10 cellular contexts compared by ENCODE assay signal in genomic region chr3:161413127-161413854, GRCh38. TPM values are rescaled to one million over a fixed set of nuclear protein-coding genes. Genes with fewer than 3 reads are reported as not detected.
DNase-seq lines count a peak whose midpoint lies in the region; ATAC-seq and TF ChIP-seq lines count a peak whose summit lies in the region.
"Had no signal": no experiment of that assay in that cellular context is flagged by ENCODE, and none has a peak within 500 bp of the region (broad histone marks: within the 10 kb centered on the region; RNA-seq: fewer than 3 reads in every experiment).

No MANE protein-coding gene starts in this region.

- H2BK12ac ChIP-seq in mesenchymal stem cell (ENCODE audit: low read length in 2 of 2) = no peak overlapping the region
- no peak overlapping the region for H2BK12ac ChIP-seq in H9 (ENCODE audit: insufficient read length, low read depth, low read length)

- no peak overlapping the region for H4K5ac ChIP-seq in H9 (ENCODE audit: insufficient read length, low read depth, low read length)

- H3K27me3 ChIP-seq in body of pancreas = no peaks in the 10 kb centered on the region
- no peaks in the 10 kb centered on the region for H3K27me3 ChIP-seq in mesenchymal stem cell (ENCODE audit: control insufficient read depth in 1 of 2, insufficient read depth in 1 of 2, low read length in 2 of 2)
- no peaks in the 10 kb centered on the region for H3K27me3 ChIP-seq in esophagus muscularis mucosa
- no peaks in the 10 kb centered on the region for H3K27me3 ChIP-seq in H9 (ENCODE audit: insufficient read depth, low read length)

- no peaks in the 10 kb centered on the region for H3K79me2 ChIP-seq in H9 (ENCODE audit: insufficient read depth, low read length)

- H3K79me1 ChIP-seq in mesenchymal stem cell (replicated peaks; ENCODE audit: low read length, poor library complexity, severe bottlenecking) (no peaks in the 10 kb centered on the region), H9 (ENCODE audit: insufficient read depth, low read depth, low read length, poor library complexity, severe bottlenecking) (no peaks in the 10 kb centered on the region)

- H3K36me3 Mint-ChIP-seq in H9 (ENCODE audit: insufficient read depth in 1 of 3, low read depth in 3 of 3) = peaks cover 17 to 23% (median 20%) of the 10 kb centered on the region in 3 experiments

- intact Hi-C loops in body of pancreas (cut with DNase I) = no loop called here
- intact Hi-C loops in esophagus muscularis mucosa (cut with DNase I) = no loop called here

- 38 to 49% methylated on average over 2 of the region's 2 CpGs for WGBS in body of pancreas, 2 donors
- WGBS in mesenchymal stem cell = 89% methylated on average over 2 of the region's 2 CpGs
- WGBS in esophagus muscularis mucosa = 67% methylated on average over 2 of the region's 2 CpGs
- no CpG with 5 or more reads among the region's 2 CpGs for WGBS in H9 (ENCODE audit: extremely low coverage, insufficient read length, low lambda C conversion rate)

- H4K20me1 ChIP-seq in H9 (ENCODE audit: control insufficient read depth, insufficient read depth, insufficient read length) = no peaks in the 10 kb centered on the region

- H3K4me3 ChIP-seq in body of pancreas (no peak overlapping the region), mesenchymal stem cell (ENCODE audit: insufficient read depth in 1 of 2, low read depth in 1 of 2, low read length in 2 of 2) (no peak overlapping the region), esophagus muscularis mucosa (no peak overlapping the region)

- H2BK20ac ChIP-seq in H9 (ENCODE audit: low read depth, low read length, poor library complexity, severe bottlenecking) = no peak overlapping the region

- H2BK15ac ChIP-seq in mesenchymal stem cell (ENCODE audit: low read depth, poor library complexity, severe bottlenecking) = no peak overlapping the region
- H2BK15ac ChIP-seq in H9 (ENCODE audit: low read depth, low read length) = no peak overlapping the region

- DNase-seq in EL (peak; percentile 16), body of pancreas (peak; percentile 67 to 78 (median 71)), mesenchymal stem cell (no peak), esophagus muscularis mucosa (ENCODE audit: extremely low spot score) (no peak), H9 (no peak), NCI-H748 (lab: John Stamatoyannopoulos, UW; ENCODE audit: unreplicated experiment) (no peak), SW480 (ENCODE audit: low spot score) (no peak)
- DNase-seq: NK-92 treated with Interleukin-12 subunit alpha and Interleukin-12 subunit beta, amount 100 ng/mL, for 24 hours; stimulated activated CD4-positive, alpha-beta T cell treated with anti-CD3 and anti-CD28 coated beads, Interleukin-2, amount 100 ng/mL, for 24 hours had no signal

- H2AFZ ChIP-seq in mesenchymal stem cell (ENCODE audit: low read depth, low read length) (no peak overlapping the region), H9 (ENCODE audit: low read length) (no peak overlapping the region)

- H3K4me3 Mint-ChIP-seq in H9 = no peak overlapping the region

- H3K56ac ChIP-seq in H9 (ENCODE audit: insufficient read length, low read depth, low read length) = no peak overlapping the region

- peaks cover 13 to 18% of the 10 kb centered on the region in 2 experiments for H3K9me3 Mint-ChIP-seq in H9

- H4K91ac ChIP-seq in mesenchymal stem cell (ENCODE audit: low read length) = no peak overlapping the region
- no peak overlapping the region for H4K91ac ChIP-seq in H9 (ENCODE audit: insufficient read length, low read depth, low read length)

- no peaks in the 10 kb centered on the region for H3K9me3 ChIP-seq in body of pancreas
- no peaks in the 10 kb centered on the region for H3K9me3 ChIP-seq in mesenchymal stem cell (ENCODE audit: control insufficient read depth, low read length)
- H3K9me3 ChIP-seq in esophagus muscularis mucosa = no peaks in the 10 kb centered on the region
- H3K9me3 ChIP-seq in H9 (ENCODE audit: control insufficient read depth, low read depth, low read length) = no peaks in the 10 kb centered on the region

- H3T11ph ChIP-seq in H9 (ENCODE audit: low read length) = no peak overlapping the region

- no peak overlapping the region for H3K27ac Mint-ChIP-seq in H9

- H2BK120ac ChIP-seq in mesenchymal stem cell (ENCODE audit: low read depth, low read length) = no peak overlapping the region
- no peak overlapping the region for H2BK120ac ChIP-seq in H9 (ENCODE audit: low read depth, low read length, poor library complexity, severe bottlenecking)

- H3K9ac ChIP-seq in mesenchymal stem cell (ENCODE audit: low read length) = peak overlapping the region; percentile 17
- no peak overlapping the region for H3K9ac ChIP-seq in H9 (ENCODE audit: extremely low read depth, insufficient read length, low read length)

- H3K4me1 ChIP-seq in body of pancreas (peaks cover 29% of the 10 kb centered on the region), mesenchymal stem cell (ENCODE audit: control insufficient read depth, insufficient read depth, low read depth, low read length) (no peaks in the 10 kb centered on the region), esophagus muscularis mucosa (peaks cover 9 to 27% (median 23%) of the 10 kb centered on the region in 4 donors), H9 (ENCODE audit: insufficient read depth, low read length) (peaks cover 1% of the 10 kb centered on the region; the same call in 1 of the 2 replicates)

- TF ChIP-seq CTCF in body of pancreas (IDR thresholded peaks at IDR 0.05) (no peak), esophagus muscularis mucosa (IDR thresholded peaks at IDR 0.05) (no peak), H9 (conservative IDR thresholded peaks at IDR 0.05) (no peak)

- H2BK5ac ChIP-seq in mesenchymal stem cell (ENCODE audit: low read depth, low read length, poor library complexity, severe bottlenecking) (no peak overlapping the region), H9 (ENCODE audit: insufficient read length, low read length) (no peak overlapping the region)

- H3K36me3 ChIP-seq in body of pancreas (replicated peaks in 1 of 2; ENCODE audit: insufficient read depth in 1 of 2, low read depth in 2 of 2) (no peaks in the 10 kb centered on the region), mesenchymal stem cell (ENCODE audit: control insufficient read depth in 1 of 2, insufficient read depth in 2 of 2, low read depth in 1 of 2, low read length in 2 of 2) (no peaks in the 10 kb centered on the region), esophagus muscularis mucosa (no peaks in the 10 kb centered on the region)

- H3K4ac ChIP-seq in mesenchymal stem cell (ENCODE audit: low read depth in 1 of 2, low read length in 2 of 2) (no peak overlapping the region), H9 (ENCODE audit: low read depth, low read length) (no peak overlapping the region)

- no peaks in the 10 kb centered on the region for H3K23me2 ChIP-seq in H9 (ENCODE audit: insufficient read length, low read depth, low read length, poor library complexity, severe bottlenecking)

- H4K8ac ChIP-seq in mesenchymal stem cell (ENCODE audit: low read length) = no peak overlapping the region
- no peak overlapping the region for H4K8ac ChIP-seq in H9 (replicated peaks; ENCODE audit: insufficient read length, low read depth, low read length)

- H3K23ac ChIP-seq in mesenchymal stem cell (ENCODE audit: low read length in 2 of 2) (no peak overlapping the region), H9 (ENCODE audit: insufficient read length, low read depth, low read length) (no peak overlapping the region)

- TF ChIP-seq POLR2A in body of pancreas (IDR thresholded peaks at IDR 0.05) = no peak
- TF ChIP-seq POLR2A in esophagus muscularis mucosa (IDR thresholded peaks at IDR 0.05; ENCODE audit: low read depth) = no peak

- H3K14ac ChIP-seq in mesenchymal stem cell (ENCODE audit: low read length in 2 of 2) (no peak overlapping the region), H9 (ENCODE audit: insufficient read depth, low read length) (no peak overlapping the region)

- H3K18ac ChIP-seq in mesenchymal stem cell (ENCODE audit: low read depth in 1 of 2, low read length in 2 of 2) = no peak overlapping the region
- H3K18ac ChIP-seq in H9 (ENCODE audit: insufficient read length, low read depth, low read length) = no peak overlapping the region

- H2AK5ac ChIP-seq in mesenchymal stem cell (ENCODE audit: low read length, severe bottlenecking) (no peak overlapping the region), H9 (ENCODE audit: insufficient read length, low read length) (no peak overlapping the region)

- no peak overlapping the region for H3K27ac ChIP-seq in body of pancreas
- H3K27ac ChIP-seq in mesenchymal stem cell (ENCODE audit: low read length, poor library complexity, severe bottlenecking) = no peak overlapping the region
- no peak overlapping the region for H3K27ac ChIP-seq in esophagus muscularis mucosa (replicated peaks in 1 of 4)
- no peak overlapping the region for H3K27ac ChIP-seq in H9 (ENCODE audit: insufficient read length, low read depth, low read length)

- H3K4me2 ChIP-seq in mesenchymal stem cell (ENCODE audit: low read length, poor library complexity, severe bottlenecking) (no peak overlapping the region), H9 (ENCODE audit: insufficient read depth, insufficient read length, low read length) (no peak overlapping the region)

- peak; percentile 39 for ATAC-seq in HG02885 (IDR thresholded peaks at IDR 0.05; ENCODE audit: poor library complexity, unreplicated experiment)
- peak; percentile 22 for ATAC-seq in body of pancreas

- no peaks in the 10 kb centered on the region for H3K27me3 Mint-ChIP-seq in H9 (ENCODE audit: low read depth)

- TF ChIP-seq EP300 in esophagus muscularis mucosa (IDR thresholded peaks at IDR 0.05) = no peak

- peaks cover 15 to 20% of the 10 kb centered on the region in 2 experiments for H3K4me1 Mint-ChIP-seq in H9

RNA-seq across cellular contexts. Expression of gene SPTSSB, which starts 42.0 kb away (rescaled TPM):
- total RNA-seq in body of pancreas (1 to 10 TPM in 1 of 2 donors, not detected in 1; 3.4 TPM), esophagus muscularis mucosa (under 1 TPM in 1 of 4 donors, not detected in 3; 0.13 TPM), H9 (2021) (1.4 and 3.5 TPM in 2 replicates)
- polyA plus RNA-seq in mesenchymal stem cell (2013, experiment 1 of 2) = not detected
- polyA plus RNA-seq in mesenchymal stem cell (2013, experiment 2 of 2) = not detected

Comparison
In these comparisons a context has a peak if more than half of its experiments do, and no peak if none do; other contexts are left out.
1. DNase-seq: peak in EL (single experiment) and body of pancreas (4 of 4); none in mesenchymal stem cell (single experiment), esophagus muscularis mucosa (single experiment), H9 (single experiment), NCI-H748 (single experiment) and SW480 (single experiment).